13 cellular contexts compared by ENCODE assay signal in the genomic region with DNA sequence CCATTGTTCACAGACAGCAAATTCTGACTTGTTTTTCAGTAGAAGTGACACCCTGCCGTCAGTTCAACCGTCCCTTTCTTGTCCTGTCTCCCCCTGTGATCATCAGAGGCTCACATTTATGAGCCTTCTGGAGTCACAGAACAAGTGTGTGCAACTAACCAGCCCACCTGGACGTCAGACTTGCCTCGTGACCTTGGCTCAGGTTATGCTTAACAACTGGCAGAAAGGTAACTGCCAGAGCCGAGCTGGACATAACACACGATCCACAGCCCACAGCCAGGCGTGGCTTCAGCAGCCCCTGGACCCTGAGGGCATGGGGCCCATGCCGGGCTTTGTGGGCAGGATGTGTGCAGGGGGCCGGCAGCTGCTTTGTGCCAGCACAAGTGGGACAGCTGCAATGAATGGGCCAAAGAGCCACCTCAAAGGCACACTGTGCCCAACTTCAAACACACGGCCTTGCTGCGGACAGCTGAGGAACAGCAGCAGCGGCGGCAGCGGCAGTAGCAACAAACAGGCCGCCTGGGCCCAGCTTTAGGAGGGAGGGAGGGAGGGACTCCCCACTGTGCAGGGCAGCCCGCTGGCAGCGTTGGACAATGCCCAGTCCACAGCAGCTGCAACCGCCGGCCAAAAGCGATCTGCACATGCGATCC.
DNase-seq lines count a peak whose midpoint lies in the region; ATAC-seq, FAIRE-seq and TF ChIP-seq lines count a peak whose summit lies in the region.
"Had no signal": no experiment of that assay in that cellular context is flagged by ENCODE, and none has a peak within 500 bp of the region (broad histone marks: within the 10 kb centered on the region; RNA-seq: fewer than 3 reads in every experiment).

No MANE protein-coding gene starts in this region.

- no peaks in the 10 kb centered on the region for H3K9me3 ChIP-seq in heart right ventricle
- H3K9me3 ChIP-seq: uterus had no signal

- no peak overlapping the region for H3K27ac ChIP-seq in heart right ventricle
- H3K27ac ChIP-seq: epithelial cell of prostate, uterus had no signal

- no peaks in the 10 kb centered on the region for H3K36me3 ChIP-seq in heart right ventricle
- H3K36me3 ChIP-seq: uterus had no signal

- no peaks in the 10 kb centered on the region for H3K27me3 ChIP-seq in heart right ventricle
- H3K27me3 ChIP-seq: uterus had no signal

- 82 to 83% methylated on average over 21 of the region's 21 CpGs for WGBS in heart right ventricle, 2 donors

- H3K4me3 ChIP-seq in skeletal muscle cell (ENCODE audit: low read depth, low read length): no peak overlapping the region
- H3K4me3 ChIP-seq in heart right ventricle: no peak overlapping the region
- H3K4me3 ChIP-seq: uterus had no signal

- FAIRE-seq in HTR-8/SVneo (lab: Jason Lieb, UNC): peak; percentile 79
- FAIRE-seq: D721Med, GM12891, islet of Langerhans had no signal

- H3K4me1 ChIP-seq in heart right ventricle: peaks cover 0 to 3% (median 0%) of the 10 kb centered on the region in 9 donors
- H3K4me1 ChIP-seq: uterus had no signal

- no peak for TF ChIP-seq CTCF in heart right ventricle (IDR thresholded peaks at IDR 0.05)

- DNase-seq in HTR-8/SVneo (ENCODE audit: insufficient read length, low spot score) (no peak), amygdala (lab: John Stamatoyannopoulos, UW) (peak in 52 of 56 donors; percentile 14 to 80 (median 50)), left kidney (ENCODE audit: low read depth, low spot score) (peak; percentile 29), skeletal muscle cell (ENCODE audit: low read depth) (peak; percentile 74), OCI-M2 (lab: John Stamatoyannopoulos, UW; ENCODE audit: unreplicated experiment) (no peak), heart right ventricle (no peak)
- DNase-seq: uterus had no signal

- intact Hi-C loops in heart right ventricle (cut with DNase I): no loop called here

- no peak for ATAC-seq in HG03520 (IDR thresholded peaks at IDR 0.05; ENCODE audit: unreplicated experiment)
- ATAC-seq in heart right ventricle: no peak
- ATAC-seq in GM21447 (IDR thresholded peaks at IDR 0.05; ENCODE audit: unreplicated experiment): no peak

Comparison
In these comparisons a context has a peak if more than half of its experiments do, and no peak if none do; other contexts are left out.
1. DNase-seq: peak in amygdala (52 of 56), left kidney (single experiment) and skeletal muscle cell (single experiment); none in HTR-8/SVneo (single experiment), OCI-M2 (single experiment) and heart right ventricle (0 of 2).